Comparison of ENCODE assay signal across 22 cellular contexts in genomic region chr19:35883920-35884319, GRCh38. TPM values are rescaled to one million over a fixed set of nuclear protein-coding genes. Genes with fewer than 3 reads are reported as not detected.
"Had no signal": no experiment of that assay in that cellular context is flagged by ENCODE, and none has a peak within 500 bp of the region (broad histone marks: within the 10 kb centered on the region; RNA-seq: fewer than 3 reads in every experiment).

No MANE protein-coding gene starts in this region.

- H3K27ac Mint-ChIP-seq: activated CD4-positive, alpha-beta memory T cell treated with anti-CD3 and anti-CD28 coated beads for 36 hours; endodermal cell had no signal

- H3K27ac ChIP-seq: psoas muscle, spleen, suprapubic skin, upper lobe of left lung had no signal

- DNase-seq: activated CD4-positive, alpha-beta memory T cell treated with anti-CD3 and anti-CD28 coated beads for 36 hours; activated CD4-positive, CD25-positive, alpha-beta regulatory T cell; activated CD8-positive, alpha-beta memory T cell treated with anti-CD3 and anti-CD28 coated beads, Interleukin-2, amount 50 U/mL, for 48 hours; anterior cingulate cortex; dermis blood vessel endothelial cell; endodermal cell; hypothalamus; kidney glomerular epithelial cell; psoas muscle; spleen; stimulated activated CD4-positive, alpha-beta T cell treated with anti-CD3 and anti-CD28 coated beads, Interleukin-1b, Interleukin-23, amount 100 ng/mL, for 48 hours; stimulated activated naive CD4-positive, alpha-beta T cell; T-helper 2 cell; upper lobe of left lung had no signal

- H3K9me3 Mint-ChIP-seq: activated CD4-positive, alpha-beta memory T cell treated with anti-CD3 and anti-CD28 coated beads for 36 hours; activated naive CD4-positive, alpha-beta T cell treated with anti-CD3 and anti-CD28 coated beads, Interleukin-2, amount 50 U/mL, for 72 hours; endodermal cell had no signal

- H3K9me3 ChIP-seq: psoas muscle, spleen, suprapubic skin, upper lobe of left lung had no signal

- H3K4me3 Mint-ChIP-seq: activated CD4-positive, alpha-beta memory T cell treated with anti-CD3 and anti-CD28 coated beads for 36 hours; endodermal cell had no signal

- H3K4me3 ChIP-seq: psoas muscle, spleen, suprapubic skin, upper lobe of left lung had no signal

- ATAC-seq: psoas muscle, sciatic nerve had no signal

RNA-seq across cellular contexts. Expression of gene HCST, which starts 18.4 kb away (rescaled TPM):
- total RNA-seq: cerebellum, dermis blood vessel endothelial cell had no signal

RNA-seq across cellular contexts. Expression of gene TYROBP, which starts 24.2 kb away (rescaled TPM):
- total RNA-seq: activated CD4-positive, alpha-beta memory T cell treated with anti-CD3 and anti-CD28 coated beads for 36 hours; dermis blood vessel endothelial cell; endodermal cell; fibroblast of villous mesenchyme had no signal

RNA-seq across cellular contexts. Expression of gene KIRREL2, which starts 27.2 kb away (rescaled TPM):
- total RNA-seq: dermis blood vessel endothelial cell, liver, mesenteric fat pad, osteoblast, psoas muscle, suprapubic skin had no signal
